ENCODE assay signal across 9 cellular contexts in the genomic region with DNA sequence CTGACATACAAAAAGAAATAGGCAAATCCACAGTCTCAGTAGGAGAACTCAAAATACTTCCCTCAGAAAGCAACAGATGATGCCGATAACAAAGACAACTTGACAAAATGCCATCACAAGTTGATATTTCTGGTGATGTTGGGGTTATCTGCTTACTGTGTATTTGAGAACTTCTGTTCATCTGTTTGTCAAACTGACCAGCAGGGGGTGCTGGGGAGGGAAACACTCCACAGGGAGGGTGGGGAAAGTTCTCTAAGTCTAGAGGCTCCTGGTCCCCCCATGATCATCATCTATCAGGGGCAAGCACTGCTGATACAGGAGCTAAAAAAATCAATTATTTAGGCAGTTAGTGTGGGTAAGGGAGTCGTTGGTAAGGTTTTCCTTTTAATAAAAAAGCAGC. TPM values are rescaled to one million over a fixed set of nuclear protein-coding genes. Genes with fewer than 3 reads are reported as not detected.
DNase-seq lines count a peak whose midpoint lies in the region; ATAC-seq, FAIRE-seq and TF ChIP-seq lines count a peak whose summit lies in the region.
"Had no signal": no experiment of that assay in that cellular context is flagged by ENCODE, and none has a peak within 500 bp of the region (broad histone marks: within the 10 kb centered on the region; RNA-seq: fewer than 3 reads in every experiment).

No MANE protein-coding gene starts in this region.

- H3K4me1 Mint-ChIP-seq in activated naive CD4-positive, alpha-beta T cell treated with anti-CD3 and anti-CD28 coated beads for 36 hours (ENCODE audit: low read depth): peaks cover 8% of the 10 kb centered on the region

- no peaks in the 10 kb centered on the region for H3K36me3 Mint-ChIP-seq in activated naive CD4-positive, alpha-beta T cell treated with anti-CD3 and anti-CD28 coated beads for 36 hours (ENCODE audit: low read depth)

- FAIRE-seq in GM18507 (lab: Jason Lieb, UNC): peak; percentile 91
- FAIRE-seq: astrocyte had no signal

- no peak overlapping the region for H3K4me3 Mint-ChIP-seq in activated naive CD4-positive, alpha-beta T cell treated with anti-CD3 and anti-CD28 coated beads for 36 hours

- peaks cover 6% of the 10 kb centered on the region for H3K27me3 Mint-ChIP-seq in activated naive CD4-positive, alpha-beta T cell treated with anti-CD3 and anti-CD28 coated beads for 36 hours (ENCODE audit: low read depth)

- no peaks in the 10 kb centered on the region for H3K9me3 Mint-ChIP-seq in activated naive CD4-positive, alpha-beta T cell treated with anti-CD3 and anti-CD28 coated beads for 36 hours

- DNase-seq in AG09309 (ENCODE audit: low read depth): no peak
- peak; percentile 17 for DNase-seq in GM18507 (ENCODE audit: extremely low spot score, insufficient read length, low read depth)
- DNase-seq in KG1 (lab: John Stamatoyannopoulos, UW): peak; percentile 25
- peak; percentile 62 for DNase-seq in activated naive CD4-positive, alpha-beta T cell treated with anti-CD3 and anti-CD28 coated beads for 36 hours
- peak; percentile 34 to 62 for DNase-seq in lung microvascular endothelial cell (ENCODE audit: low read depth in 2 of 2)
- no peak for DNase-seq in SW 1271 (lab: John Stamatoyannopoulos, UW)
- DNase-seq in G401 (ENCODE audit: low spot score): no peak

- in situ Hi-C loops in G401 (cut with HindIII; ENCODE audit: low sequenced_read_pairs): no loop called here

- peak; percentile 44 for TF ChIP-seq CTCF in AG09309 (IDR thresholded peaks at IDR 0.05; ENCODE audit: control insufficient read depth, insufficient read depth, low read depth, low read length, missing control alignments)

- H3K4me3 ChIP-seq in AG09309 (ENCODE audit: control insufficient read depth, low read depth, low read length): no peak overlapping the region

- CTCF ChIA-PET in activated naive CD4-positive, alpha-beta T cell treated with anti-CD3 and anti-CD28 coated beads for 36 hours (lab: Charles Lee): interaction anchor here (0.7 to 1.9 kb wide), 5 partner anchors 14 to 206 kb away, joined by 3 to 9 read pairs (median 3); no protein-coding TSS in a partner anchor

- no peak overlapping the region for H3K27ac Mint-ChIP-seq in activated naive CD4-positive, alpha-beta T cell treated with anti-CD3 and anti-CD28 coated beads for 36 hours

- intact Hi-C loops in activated naive CD4-positive, alpha-beta T cell treated with anti-CD3 and anti-CD28 coated beads for 36 hours (cut with micrococcal nuclease): loop anchor here (1.0 to 5.0 kb wide), 4 partner anchors 100 to 199 kb away; no protein-coding TSS in a partner anchor

- no peak for ATAC-seq in GM18909 (IDR thresholded peaks at IDR 0.05; ENCODE audit: poor library complexity, unreplicated experiment)

RNA-seq across cellular contexts. Expression of a gene that starts 19.2 kb away (rescaled TPM):
- total RNA-seq in activated naive CD4-positive, alpha-beta T cell treated with anti-CD3 and anti-CD28 coated beads for 36 hours: not detected
- not detected in 2 replicates for total RNA-seq in lung microvascular endothelial cell
- not detected in 2 replicates for total RNA-seq in G401 (2014; rRNA removed; shearing (Covaris generic))
- total RNA-seq: astrocyte had no signal

Comparison
In these comparisons a context has a peak if more than half of its experiments do, and no peak if none do; other contexts are left out.
1. DNase-seq: peak in GM18507 (single experiment), KG1 (single experiment), activated naive CD4-positive, alpha-beta T cell treated with anti-CD3 and anti-CD28 coated beads for 36 hours (single experiment) and lung microvascular endothelial cell (2 of 2); none in AG09309 (single experiment), SW 1271 (0 of 2) and G401 (single experiment).